ENCODE assay signal across 25 cellular contexts in genomic region chr4:47213106-47213505, GRCh38.
DNase-seq lines count a peak whose midpoint lies in the region; FAIRE-seq and TF ChIP-seq lines count a peak whose summit lies in the region.
"Had no signal": no experiment of that assay in that cellular context is flagged by ENCODE, and none has a peak within 500 bp of the region (broad histone marks: within the 10 kb centered on the region; RNA-seq: fewer than 3 reads in every experiment).

No MANE protein-coding gene starts in this region.

- H3K4me3 Mint-ChIP-seq in astrocyte (ENCODE audit: unreplicated experiment), result no peak overlapping the region
- H3K4me3 Mint-ChIP-seq: CD8-positive, alpha-beta T cell; stimulated activated naive B cell treated with anti-CD40 and anti-IgM and Interleukin-4, amounts not matched to agents 10 μg/mL and 1 μg/mL and 100 μg/mL, for 72 hours; T-helper 17 cell had no signal

- H3K36me3 Mint-ChIP-seq in astrocyte (ENCODE audit: low read depth, unreplicated experiment), result no peaks in the 10 kb centered on the region
- H3K36me3 Mint-ChIP-seq: CD8-positive, alpha-beta T cell; stimulated activated naive B cell treated with anti-CD40 and anti-IgM and Interleukin-4, amounts not matched to agents 10 μg/mL and 1 μg/mL and 100 μg/mL, for 72 hours had no signal

- H3K4me1 ChIP-seq in astrocyte (ENCODE audit: insufficient read depth, low read length), result peaks cover 49% of the 10 kb centered on the region
- H3K4me1 ChIP-seq: breast epithelium, left lung, psoas muscle had no signal

- H3K4me1 Mint-ChIP-seq in astrocyte (ENCODE audit: low read depth, unreplicated experiment), result peaks cover 39% of the 10 kb centered on the region
- H3K4me1 Mint-ChIP-seq: stimulated activated naive B cell treated with anti-CD40 and anti-IgM and Interleukin-4, amounts not matched to agents 10 μg/mL and 1 μg/mL and 100 μg/mL, for 72 hours; T-helper 17 cell had no signal

- no peak for FAIRE-seq in astrocyte (lab: Jason Lieb, UNC)
- FAIRE-seq: colon, H1, islet of Langerhans, K562, TTC549 had no signal

- peak overlapping the region; percentile 85 for H3K9ac ChIP-seq in astrocyte (ENCODE audit: low read length)

- peak overlapping the region; percentile 54 for H3K4me2 ChIP-seq in astrocyte (ENCODE audit: low read length)

- H3K27me3 Mint-ChIP-seq in astrocyte (ENCODE audit: low read depth, unreplicated experiment), result no peaks in the 10 kb centered on the region
- H3K27me3 Mint-ChIP-seq: stimulated activated naive B cell treated with anti-CD40 and anti-IgM and Interleukin-4, amounts not matched to agents 10 μg/mL and 1 μg/mL and 100 μg/mL, for 72 hours had no signal

- H3K27ac Mint-ChIP-seq in astrocyte (ENCODE audit: unreplicated experiment), result peak overlapping the region; percentile 98
- H3K27ac Mint-ChIP-seq: CD8-positive, alpha-beta T cell; stimulated activated naive B cell treated with anti-CD40 and anti-IgM and Interleukin-4, amounts not matched to agents 10 μg/mL and 1 μg/mL and 100 μg/mL, for 72 hours; T-helper 17 cell had no signal

- H3K9me3 ChIP-seq in astrocyte (ENCODE audit: insufficient read depth, low read depth, low read length), result no peaks in the 10 kb centered on the region
- H3K9me3 ChIP-seq: breast epithelium, left lung, neutrophil, psoas muscle had no signal

- H3K27me3 ChIP-seq in astrocyte (ENCODE audit: insufficient read depth, low read length), result no peaks in the 10 kb centered on the region
- H3K27me3 ChIP-seq: breast epithelium, left lung, neutrophil had no signal

- no peaks in the 10 kb centered on the region for H3K79me2 ChIP-seq in astrocyte (ENCODE audit: insufficient read depth, low read length)

- TF ChIP-seq CTCF in astrocyte (IDR thresholded peaks at IDR 0.05; ENCODE audit: insufficient read depth, low read depth, low read length) (no peak), fibroblast of the aortic adventitia (IDR thresholded peaks at IDR 0.05; ENCODE audit: insufficient read depth, low read length) (no peak)

- peak overlapping the region; percentile 2 for H2AFZ ChIP-seq in astrocyte (ENCODE audit: low read depth, low read length)

- DNase-seq in EL (peak; percentile 11), astrocyte (ENCODE audit: low read depth) (no peak), fibroblast of the aortic adventitia (ENCODE audit: low read depth) (peak; percentile 30), pons (ENCODE audit: low spot score) (peak; percentile 21), MV-4-11 (lab: John Stamatoyannopoulos, UW) (no peak), medulla oblongata (ENCODE audit: extremely low spot score) (no peak)
- DNase-seq in activated CD8-positive, alpha-beta memory T cell treated with anti-CD3 and anti-CD28 coated beads, Interleukin-2, amount 50 U/mL, for 4 hours, result no peak
- DNase-seq: activated CD4-positive, alpha-beta T cell treated with anti-CD3 and anti-CD28 coated beads, Interleukin-2, amount 50 U/mL, for 48 hours; activated naive CD4-positive, alpha-beta T cell treated with Interleukin-2 at 50 U/mL for 16 hours; CD8-positive, alpha-beta T cell; effector CD8-positive, alpha-beta T cell; left lung; NCI-H1105; NCI-H187 treated with DMSO at 0.1 percent for 48 hours; NCI-H524 treated with DMSO at 0.1 percent for 48 hours; psoas muscle; stimulated activated naive B cell treated with anti-CD40 and anti-IgM and Interleukin-4, amounts not matched to agents 10 μg/mL and 1 μg/mL and 100 μg/mL, for 72 hours; T-helper 17 cell had no signal

- H3K27ac ChIP-seq in astrocyte (ENCODE audit: low read depth, low read length), result peak overlapping the region; percentile 97
- H3K27ac ChIP-seq: breast epithelium, left lung, neutrophil, psoas muscle had no signal

- no peaks in the 10 kb centered on the region for H3K36me3 ChIP-seq in astrocyte (ENCODE audit: insufficient read depth, low read length)
- H3K36me3 ChIP-seq: breast epithelium, left lung, neutrophil had no signal

- H3K4me3 ChIP-seq in astrocyte (ENCODE audit: insufficient read depth, low read depth, low read length) (no peak overlapping the region), fibroblast of the aortic adventitia (ENCODE audit: low read depth, low read length) (no peak overlapping the region)
- H3K4me3 ChIP-seq: breast epithelium, K562, left lung, psoas muscle had no signal

- H3K9me3 Mint-ChIP-seq in astrocyte (ENCODE audit: unreplicated experiment), result no peaks in the 10 kb centered on the region
- H3K9me3 Mint-ChIP-seq: CD8-positive, alpha-beta T cell had no signal

- H4K20me1 ChIP-seq in astrocyte (ENCODE audit: insufficient read depth, low read length), result no peaks in the 10 kb centered on the region

Comparison
In these comparisons a context has a peak if more than half of its experiments do, and no peak if none do; other contexts are left out.
1. DNase-seq: peak in EL (single experiment), fibroblast of the aortic adventitia (single experiment) and pons (single experiment); none in astrocyte (single experiment), activated CD8-positive, alpha-beta memory T cell treated with anti-CD3 and anti-CD28 coated beads, Interleukin-2, amount 50 U/mL, for 4 hours (single experiment), MV-4-11 (single experiment) and medulla oblongata (single experiment).